ENCODE assay signal across 13 cellular contexts in genomic region chr15:74392402-74392876, GRCh38. TPM values are rescaled to one million over a fixed set of nuclear protein-coding genes. Genes with fewer than 3 reads are reported as not detected.
DNase-seq lines count a peak whose midpoint lies in the region; ATAC-seq and TF ChIP-seq lines count a peak whose summit lies in the region.
"Had no signal": no experiment of that assay in that cellular context is flagged by ENCODE, and none has a peak within 500 bp of the region (broad histone marks: within the 10 kb centered on the region; RNA-seq: fewer than 3 reads in every experiment).

No MANE protein-coding gene starts in this region.

- H3K27me3 Mint-ChIP-seq in mesothelial cell of epicardium (ENCODE audit: low read depth) = no peaks in the 10 kb centered on the region
- H3K27me3 Mint-ChIP-seq: CD4-positive, CD25-positive, alpha-beta regulatory T cell had no signal

- TF ChIP-seq CTCF in HEK293 (tag by site-specific recombination; IDR thresholded peaks at IDR 0.05) (no peak), mesothelial cell of epicardium (IDR thresholded peaks at IDR 0.05; ENCODE audit: unreplicated experiment) (no peak)

- no peak overlapping the region for H3K4me3 Mint-ChIP-seq in mesothelial cell of epicardium
- H3K4me3 Mint-ChIP-seq: CD4-positive, CD25-positive, alpha-beta regulatory T cell had no signal

- no peak overlapping the region for H3K27ac ChIP-seq in HEK293 (ENCODE audit: extremely low read depth, low read depth, low read length)

- peak overlapping the region; percentile 59 for H3K27ac Mint-ChIP-seq in mesothelial cell of epicardium

- H3K36me3 Mint-ChIP-seq in mesothelial cell of epicardium = no peaks in the 10 kb centered on the region
- H3K36me3 Mint-ChIP-seq: CD4-positive, CD25-positive, alpha-beta regulatory T cell had no signal

- H3K4me3 ChIP-seq in HEK293 (ENCODE audit: low read depth, low read length) = no peak overlapping the region

- H3K4me1 Mint-ChIP-seq in mesothelial cell of epicardium = peaks cover 47% of the 10 kb centered on the region

- DNase-seq in AG08396 (ENCODE audit: low spot score) (peak; percentile 66), anterior cingulate cortex (lab: John Stamatoyannopoulos, UW) (peak in 43 of 58 donors; percentile 5 to 76 (median 46)), mesothelial cell of epicardium (ENCODE audit: low spot score in 2 of 2, unreplicated experiment in 2 of 2) (no peak), NCI-H510A (lab: John Stamatoyannopoulos, UW) (no peak), NCI-H226 (no peak)
- DNase-seq: CD4-positive, CD25-positive, alpha-beta regulatory T cell; kidney glomerular epithelial cell; stimulated activated CD4-positive, alpha-beta T cell treated with anti-CD3 and anti-CD28 coated beads, Interleukin-15, amount 100 ng/mL, for 24 hours; stimulated activated CD8-positive, alpha-beta memory T cell treated with anti-CD3 and anti-CD28 coated beads, Interleukin-4, amount 100 ng/mL, for 48 hours had no signal

- POLR2A ChIA-PET in HEK293 (lab: Yijun Ruan, JAX) = interaction anchor here (1.0 kb wide), 1 partner anchor 40 kb away, joined by 3 read pairs; no protein-coding TSS in a partner anchor

- H3K9me3 ChIP-seq in HEK293 (ENCODE audit: control insufficient read depth, insufficient read depth, low read depth, low read length) = no peaks in the 10 kb centered on the region

- H3K4me1 ChIP-seq in HEK293 (ENCODE audit: control insufficient read depth, insufficient read depth, low read length) = no peaks in the 10 kb centered on the region

- ATAC-seq in GM18873 (IDR thresholded peaks at IDR 0.05; ENCODE audit: low FRiP score, unreplicated experiment) = no peak
- ATAC-seq in HG02798 (IDR thresholded peaks at IDR 0.05; ENCODE audit: poor library complexity, unreplicated experiment) = no peak

- no peaks in the 10 kb centered on the region for H3K9me3 Mint-ChIP-seq in mesothelial cell of epicardium
- H3K9me3 Mint-ChIP-seq: CD4-positive, CD25-positive, alpha-beta regulatory T cell had no signal

- no peaks in the 10 kb centered on the region for H3K36me3 ChIP-seq in HEK293 (ENCODE audit: control insufficient read depth in 2 of 2, insufficient read depth in 1 of 2, low read length in 2 of 2)

- CTCF ChIA-PET in HEK293 (lab: Yijun Ruan, JAX) = interaction anchor here (1.0 to 3.5 kb wide), 3 partner anchors 10 to 46 kb away, joined by 3 to 20 read pairs (median 4); no protein-coding TSS in a partner anchor

TF ChIP-seq in HEK293, 187 proteins besides CTCF, POLR2A, EP300 and RAD21:
- TF ChIP-seq ZFHX2 (tag by site-specific recombination; conservative IDR thresholded peaks at IDR 0.05) = 0 out of 2 replicates have a peak, but pooled peaks have one; percentile 2
- no peak for TF ChIP-seq ZNF121 (tag by site-specific recombination; IDR thresholded peaks at IDR 0.05)
- TF ChIP-seq ZNF791 (tag by site-specific recombination; IDR thresholded peaks at IDR 0.05) = no peak
- no peak for TF ChIP-seq ZNF76 (tag by site-specific recombination; IDR thresholded peaks at IDR 0.05; ENCODE audit: borderline replicate concordance, low read depth)
- TF ChIP-seq ZNF701 (tag by site-specific recombination; IDR thresholded peaks at IDR 0.05) = no peak
- no peak for TF ChIP-seq ZNF558 (tag by site-specific recombination; IDR thresholded peaks at IDR 0.05)
- TF ChIP-seq ZNF488 (tag by site-specific recombination; IDR thresholded peaks at IDR 0.05) = no peak
- no peak for TF ChIP-seq ZNF692 (tag by site-specific recombination; IDR thresholded peaks at IDR 0.05)

RNA-seq across cellular contexts. Expression of gene CYP11A1, which starts 25.0 kb away (rescaled TPM):
- total RNA-seq in mesothelial cell of epicardium = 5.2 to 7.0 TPM (median 5.3 TPM) in 3 replicates
- total RNA-seq: CD4-positive, CD25-positive, alpha-beta regulatory T cell; MCF 10A had no signal

RNA-seq across cellular contexts. Expression of gene SEMA7A, which starts 41.3 kb away (rescaled TPM):
- 4.6 to 6.0 TPM (median 5.0 TPM) in 3 replicates for total RNA-seq in mesothelial cell of epicardium

Comparison
In these comparisons a context has a peak if more than half of its experiments do, and no peak if none do; other contexts are left out.
1. DNase-seq: peak in AG08396 (single experiment) and anterior cingulate cortex (43 of 58); none in mesothelial cell of epicardium (0 of 2), NCI-H510A (single experiment) and NCI-H226 (single experiment).